In genomic region chr19:19488875-19489690, GRCh38 we compare ENCODE assay signal across 1 cellular context.
TF ChIP-seq lines count a peak whose summit lies in the region.

No MANE protein-coding gene starts in this region.

TF ChIP-seq in GM12878, 131 proteins besides CTCF, POLR2A, EP300 and RAD21 (continued from another document and continues in another):
- no peak for TF ChIP-seq NKRF (conservative IDR thresholded peaks at IDR 0.05)
- TF ChIP-seq CHD2 (IDR thresholded peaks at IDR 0.05; ENCODE audit: borderline replicate concordance, low read depth, low read length) = no peak
- no peak for TF ChIP-seq E4F1 (IDR thresholded peaks at IDR 0.05; ENCODE audit: borderline replicate concordance, partially characterized antibody)
- no peak for TF ChIP-seq NR2C2 (IDR thresholded peaks at IDR 0.05; ENCODE audit: borderline replicate concordance, control insufficient read depth, insufficient read length, low read depth)
- no peak for TF ChIP-seq CBFB (IDR thresholded peaks at IDR 0.05; ENCODE audit: low read depth)
- TF ChIP-seq STAT3 (IDR thresholded peaks at IDR 0.05; ENCODE audit: low read depth, low read length) = no peak
- TF ChIP-seq HDAC6 (IDR thresholded peaks at IDR 0.05; ENCODE audit: unreplicated experiment) = no peak
- no peak for TF ChIP-seq SIN3A (IDR thresholded peaks at IDR 0.05; ENCODE audit: low read depth, low read length)
- TF ChIP-seq ZNF592 (IDR thresholded peaks at IDR 0.05) = no peak
- TF ChIP-seq SMC3 (IDR thresholded peaks at IDR 0.05; ENCODE audit: borderline replicate concordance, low read length) = no peak
- no peak for TF ChIP-seq BRCA1 (IDR thresholded peaks at IDR 0.05; ENCODE audit: low read depth, low read length)
- TF ChIP-seq ELK1 (IDR thresholded peaks at IDR 0.05; ENCODE audit: low read depth, low read length) = no peak
- TF ChIP-seq HSF1 (IDR thresholded peaks at IDR 0.05; ENCODE audit: low read depth, low read length) = no peak
- no peak for TF ChIP-seq SMAD5 (IDR thresholded peaks at IDR 0.05; ENCODE audit: low read depth)
- TF ChIP-seq ZNF217 (IDR thresholded peaks at IDR 0.05) = no peak
- no peak for TF ChIP-seq DPF2 (IDR thresholded peaks at IDR 0.05)
- no peak for TF ChIP-seq ZBTB4 (CRISPR knock-in tag; IDR thresholded peaks at IDR 0.05)
- no peak; the same call in 1 of the 2 replicates for TF ChIP-seq CBX5 (IDR thresholded peaks at IDR 0.05; ENCODE audit: low read depth)
- no peak for TF ChIP-seq ZZZ3 (IDR thresholded peaks at IDR 0.05; ENCODE audit: control insufficient read depth, insufficient read length, low read depth)
- TF ChIP-seq FOXM1 (IDR thresholded peaks at IDR 0.05; ENCODE audit: low read depth, low read length) = no peak; the same call in 1 of the 2 replicates
- no peak for TF ChIP-seq RBBP5 (conservative IDR thresholded peaks at IDR 0.05)
- no peak for TF ChIP-seq ZNF622 (IDR thresholded peaks at IDR 0.05)
- no peak for TF ChIP-seq TCF12 (IDR thresholded peaks at IDR 0.05; ENCODE audit: low read depth, low read length)
- TF ChIP-seq HDAC2 (IDR thresholded peaks at IDR 0.05) = no peak
- 0 out of 2 replicates have a peak, but pooled peaks have one; percentile 48 for TF ChIP-seq JUND (IDR thresholded peaks at IDR 0.05; ENCODE audit: low read depth, low read length)
- TF ChIP-seq PML (IDR thresholded peaks at IDR 0.05; ENCODE audit: low read length) = no peak
- no peak for TF ChIP-seq SUPT20H (IDR thresholded peaks at IDR 0.05; ENCODE audit: borderline replicate concordance, control insufficient read depth, low read depth, low read length)
- peak; percentile 100 for TF ChIP-seq YY1 (IDR thresholded peaks at IDR 0.05; ENCODE audit: low read depth, low read length)
- no peak for TF ChIP-seq SMAD1 (IDR thresholded peaks at IDR 0.05; ENCODE audit: low read depth, partially characterized antibody)
- TF ChIP-seq CUX1 (IDR thresholded peaks at IDR 0.05; ENCODE audit: insufficient replicate concordance, low read depth, low read length) = no peak
- no peak for TF ChIP-seq SPI1 (IDR thresholded peaks at IDR 0.05; ENCODE audit: borderline replicate concordance, insufficient read depth, low read depth, low read length)
- TF ChIP-seq PRDM15 (CRISPR knock-in tag; IDR thresholded peaks at IDR 0.05) = 0 out of 2 replicates have a peak, but pooled peaks have one; percentile 72
- no peak for TF ChIP-seq SUZ12 (IDR thresholded peaks at IDR 0.05; ENCODE audit: unreplicated experiment)
- no peak for TF ChIP-seq FOS (IDR thresholded peaks at IDR 0.05; ENCODE audit: borderline replicate concordance, extremely low read depth, insufficient read length)
